Comparison of ENCODE assay signal across 8 cellular contexts in genomic region chr16:89216315-89217137, GRCh38. TPM values are rescaled to one million over a fixed set of nuclear protein-coding genes. Genes with fewer than 3 reads are reported as not detected.
A peak's percentile ranks its signal among the peaks of the same experiment; 100 is the strongest.
DNase-seq lines count a peak whose midpoint lies in the region; TF ChIP-seq lines count a peak whose summit lies in the region.

No MANE protein-coding gene starts in this region.

- in situ Hi-C loops in astrocyte of the cerebellum (cut with HindIII; ENCODE audit: low sequenced_read_pairs) = loop anchor here (5.0 to 25.0 kb wide), 3 partner anchors 74 to 254 kb away; no protein-coding TSS in a partner anchor

- H3K4me1 ChIP-seq in urinary bladder (ENCODE audit: insufficient read depth) = no peaks in the 10 kb centered on the region

- no peaks in the 10 kb centered on the region for H3K36me3 ChIP-seq in urinary bladder (ENCODE audit: insufficient read depth)

- 2% methylated on average over 25 of the region's 25 CpGs for WGBS in urinary bladder

- peak; percentile 71 for TF ChIP-seq CTCF in astrocyte of the cerebellum (IDR thresholded peaks at IDR 0.05; ENCODE audit: low read depth, low read length, missing control alignments)

- peak overlapping the region; percentile 94 for H3K27ac ChIP-seq in urinary bladder (ENCODE audit: low read depth)

- peak overlapping the region; percentile 92 for H3K4me3 ChIP-seq in astrocyte of the cerebellum (ENCODE audit: low read depth, low read length)
- peak overlapping the region; percentile 75 for H3K4me3 ChIP-seq in urinary bladder (ENCODE audit: low read depth, low read length)

- DNase-seq in NCI-H2081 (lab: John Stamatoyannopoulos, UW) (peak; percentile 54 to 63), NCI-H2081 treated with DMSO at 0.1 percent for 48 hours (lab: John Stamatoyannopoulos, UW) (no peak), NCI-H1092 treated with DMSO at 0.1 percent for 48 hours (lab: John Stamatoyannopoulos, UW) (peak; percentile 64), T-helper 9 cell (peak; percentile 73), astrocyte of the cerebellum (ENCODE audit: low read depth) (peak; percentile 64), hepatic stellate cell (ENCODE audit: low spot score) (peak; percentile 82), putamen (ENCODE audit: low spot score) (peak; percentile 76)

RNA-seq across cellular contexts. Expression of gene ZNF778, which starts 1.0 kb away (rescaled TPM):
- 9.5 TPM for total RNA-seq in urinary bladder
- polyA plus RNA-seq in urinary bladder = 5.1 TPM

RNA-seq across cellular contexts. Expression of gene SLC22A31, which starts 16.2 kb away (rescaled TPM):
- not detected for total RNA-seq in urinary bladder
- polyA plus RNA-seq in urinary bladder = 0.28 TPM

RNA-seq across cellular contexts. Expression of gene CDH15, which starts 45.0 kb away (rescaled TPM):
- total RNA-seq in urinary bladder = 3.7 TPM
- 0.05 TPM for polyA plus RNA-seq in urinary bladder
